ENCODE assay signal across 8 cellular contexts in genomic region chr3:101500208-101500607, GRCh38.
"Had no signal": no experiment of that assay in that cellular context is flagged by ENCODE, and none has a peak within 500 bp of the region (broad histone marks: within the 10 kb centered on the region; RNA-seq: fewer than 3 reads in every experiment).

No MANE protein-coding gene starts in this region.

- H3K9ac ChIP-seq: GM23248 had no signal

- H3K9me3 Mint-ChIP-seq: IgD-negative memory B cell had no signal

- DNase-seq: GM23248, GOT3, H7, KG1 had no signal

- H2AFZ ChIP-seq: GM23248 had no signal

- FAIRE-seq: HTR-8/SVneo had no signal

- H3K4me3 ChIP-seq: GM23248, HAP-1 had no signal

- H3K27ac ChIP-seq: GM23248 had no signal

- ATAC-seq: HCT116 had no signal

- H3K27me3 Mint-ChIP-seq: IgD-negative memory B cell had no signal

- H3K27ac Mint-ChIP-seq: IgD-negative memory B cell had no signal

- H3K9me3 ChIP-seq: HAP-1 had no signal

- H3K4me1 ChIP-seq: HAP-1 had no signal

- H3K36me3 ChIP-seq: HAP-1 had no signal

- H3K4me3 Mint-ChIP-seq: IgD-negative memory B cell had no signal
